In the genomic region with DNA sequence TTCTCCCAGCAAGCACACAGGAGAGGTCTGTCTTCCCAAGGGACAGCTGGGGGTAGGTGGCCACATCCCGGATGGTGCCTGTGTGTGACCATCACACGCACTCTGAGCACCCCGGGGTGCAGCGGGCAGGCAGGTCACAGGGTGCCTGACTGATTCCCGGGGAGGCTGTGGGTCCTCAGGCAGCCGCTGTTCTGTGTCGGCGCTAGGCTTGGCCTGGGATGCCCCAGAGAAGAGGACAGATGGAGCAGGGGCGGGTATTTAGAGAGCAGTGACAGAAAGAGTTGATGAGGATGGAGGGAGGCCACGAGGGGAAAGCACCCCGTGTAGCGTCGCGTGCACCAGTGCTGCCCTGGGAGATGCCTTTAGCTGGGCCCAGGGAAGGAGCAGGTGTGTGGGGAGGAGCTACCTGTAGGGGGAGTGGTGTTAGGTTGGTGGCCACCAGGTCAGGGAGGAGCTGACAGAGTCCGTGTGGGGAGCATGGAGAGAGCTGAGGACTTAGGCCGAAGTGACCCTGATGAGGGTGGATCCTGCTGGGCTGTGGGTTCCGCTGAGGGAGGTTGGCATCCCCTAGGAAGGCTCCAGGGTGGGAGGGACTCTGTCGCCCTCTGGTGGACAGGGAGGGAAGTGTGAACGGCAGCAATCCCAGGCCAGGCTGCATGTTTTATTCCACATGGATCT, we compare ENCODE assay signal across 11 cellular contexts. TPM values are rescaled to one million over a fixed set of nuclear protein-coding genes. Genes with fewer than 3 reads are reported as not detected.
A peak's percentile ranks its signal among the peaks of the same experiment; 100 is the strongest.
DNase-seq lines count a peak whose midpoint lies in the region; FAIRE-seq and TF ChIP-seq lines count a peak whose summit lies in the region.
"Not testable (repeated sequence)": the region's sequence is repeated elsewhere in the genome, so short reads cannot be mapped to it uniquely, and the experiment has no call there.
"Had no signal": no experiment of that assay in that cellular context is flagged by ENCODE, and none has a peak within 500 bp of the region (broad histone marks: within the 10 kb centered on the region; RNA-seq: fewer than 3 reads in every experiment).

No MANE protein-coding gene starts in this region.

- not testable (repeated sequence) for H3K79me2 ChIP-seq in DOHH2 (ENCODE audit: control insufficient read depth, low read length); OCI-LY1 (ENCODE audit: insufficient read depth, low read length); parathyroid adenoma

- not testable (repeated sequence) for H4K20me1 ChIP-seq in DOHH2 (ENCODE audit: control insufficient read depth, insufficient read depth, low read depth, low read length); OCI-LY1 (ENCODE audit: insufficient read depth, low read length)

- H3K27me3 Mint-ChIP-seq in glutamatergic neuron (ENCODE audit: unreplicated experiment): not testable (repeated sequence)

- not testable (repeated sequence) for H3K9ac ChIP-seq in OCI-LY1 (ENCODE audit: low read length); parathyroid adenoma

- H3K27ac ChIP-seq in DOHH2 (ENCODE audit: low read depth, low read length); OCI-LY1 (ENCODE audit: low read depth, low read length, poor library complexity, severe bottlenecking); parathyroid adenoma: not testable (repeated sequence)

- H3K36me3 ChIP-seq in DOHH2 (ENCODE audit: control insufficient read depth, low read length); OCI-LY1 (ENCODE audit: insufficient read depth, low read length); bronchial epithelial cell (ENCODE audit: control insufficient read depth, insufficient read depth, low read length); parathyroid adenoma (ENCODE audit: control insufficient read depth, insufficient read depth, low read length): not testable (repeated sequence)

- H3K9me3 Mint-ChIP-seq in glutamatergic neuron (ENCODE audit: unreplicated experiment): not testable (repeated sequence)

- not testable (repeated sequence) for H3F3A ChIP-seq in DOHH2 (ENCODE audit: control insufficient read depth, insufficient read depth); OCI-LY1 (ENCODE audit: insufficient read depth, low read length)

- not testable (repeated sequence) for H2AFZ ChIP-seq in OCI-LY1 (ENCODE audit: low read length); parathyroid adenoma

- H3K4me2 ChIP-seq in DOHH2 (ENCODE audit: low read length); OCI-LY1 (ENCODE audit: low read length); parathyroid adenoma (ENCODE audit: low read length): not testable (repeated sequence)

- not testable (repeated sequence) for H3K9me2 ChIP-seq in DOHH2 (replicated peaks; ENCODE audit: control insufficient read depth, low read length); OCI-LY1 (ENCODE audit: low read depth, low read length)

- FAIRE-seq in bronchial epithelial cell (lab: Jason Lieb, UNC): not testable (repeated sequence)

- DNase-seq in HK-2 (ENCODE audit: unreplicated experiment): peak; percentile 47
- DNase-seq in activated CD4-positive, alpha-beta T cell treated with anti-CD3 and anti-CD28 coated beads, Interleukin-2, amount 50 U/mL, for 1 hour: peak; percentile 3
- DNase-seq in bronchial epithelial cell (ENCODE audit: low read depth); glutamatergic neuron: not testable (repeated sequence)

- not testable (repeated sequence) for H3K27ac Mint-ChIP-seq in glutamatergic neuron (ENCODE audit: unreplicated experiment)

- H3K9me3 ChIP-seq in DOHH2 (ENCODE audit: control insufficient read depth, insufficient read depth, low read length); OCI-LY1 (ENCODE audit: low read length); parathyroid adenoma (ENCODE audit: control insufficient read depth, low read length): not testable (repeated sequence)

- not testable (repeated sequence) for H3K4me3 Mint-ChIP-seq in glutamatergic neuron (ENCODE audit: unreplicated experiment)

- H3K4me1 Mint-ChIP-seq in glutamatergic neuron (ENCODE audit: low read depth, unreplicated experiment): not testable (repeated sequence)

- TF ChIP-seq CTCF in DOHH2 (IDR thresholded peaks at IDR 0.05; ENCODE audit: low read depth, low read length, poor library complexity, severe bottlenecking): peak; percentile 74
- peak; percentile 78 for TF ChIP-seq CTCF in OCI-LY1 (IDR thresholded peaks at IDR 0.05; ENCODE audit: low read length)
- TF ChIP-seq CTCF in bronchial epithelial cell (IDR thresholded peaks at IDR 0.05; ENCODE audit: insufficient read depth, low read length, severe bottlenecking): peak; percentile 74
- peak; percentile 74 for TF ChIP-seq CTCF in glutamatergic neuron (IDR thresholded peaks at IDR 0.05; ENCODE audit: partially characterized antibody, unreplicated experiment)
- TF ChIP-seq CTCF in parathyroid adenoma (IDR thresholded peaks at IDR 0.05): peak; percentile 57

- H3K27me3 ChIP-seq in DOHH2 (ENCODE audit: control insufficient read depth, low read length); OCI-LY1 (ENCODE audit: insufficient read depth, low read length); bronchial epithelial cell (ENCODE audit: control insufficient read depth, insufficient read depth, low read length); parathyroid adenoma (ENCODE audit: control insufficient read depth, insufficient read depth, low read length): not testable (repeated sequence)

- H3K4me3 ChIP-seq in DOHH2 (ENCODE audit: low read length); OCI-LY1 (ENCODE audit: low read depth, low read length, poor library complexity, severe bottlenecking); bronchial epithelial cell (ENCODE audit: low read depth, low read length); parathyroid adenoma (ENCODE audit: low read depth, low read length): not testable (repeated sequence)

- not testable (repeated sequence) for H3K4me1 ChIP-seq in DOHH2 (ENCODE audit: control insufficient read depth, low read length); OCI-LY1 (ENCODE audit: insufficient read depth, low read length, severe bottlenecking); parathyroid adenoma

- H3K36me3 Mint-ChIP-seq in glutamatergic neuron (ENCODE audit: unreplicated experiment): not testable (repeated sequence)

RNA-seq across cellular contexts. Expression of a gene that starts 22.5 kb away (rescaled TPM):
- total RNA-seq in bronchial epithelial cell (not detected in 2 replicates), glutamatergic neuron (ENCODE audit: unreplicated experiment) (not detected)
- total RNA-seq: activated naive CD8-positive, alpha-beta T cell treated with anti-CD3 and anti-CD28 coated beads for 36 hours; left cardiac atrium; right lobe of liver; Right ventricle myocardium inferior had no signal
